ENCODE assay signal across 1 cellular context in the genomic region with DNA sequence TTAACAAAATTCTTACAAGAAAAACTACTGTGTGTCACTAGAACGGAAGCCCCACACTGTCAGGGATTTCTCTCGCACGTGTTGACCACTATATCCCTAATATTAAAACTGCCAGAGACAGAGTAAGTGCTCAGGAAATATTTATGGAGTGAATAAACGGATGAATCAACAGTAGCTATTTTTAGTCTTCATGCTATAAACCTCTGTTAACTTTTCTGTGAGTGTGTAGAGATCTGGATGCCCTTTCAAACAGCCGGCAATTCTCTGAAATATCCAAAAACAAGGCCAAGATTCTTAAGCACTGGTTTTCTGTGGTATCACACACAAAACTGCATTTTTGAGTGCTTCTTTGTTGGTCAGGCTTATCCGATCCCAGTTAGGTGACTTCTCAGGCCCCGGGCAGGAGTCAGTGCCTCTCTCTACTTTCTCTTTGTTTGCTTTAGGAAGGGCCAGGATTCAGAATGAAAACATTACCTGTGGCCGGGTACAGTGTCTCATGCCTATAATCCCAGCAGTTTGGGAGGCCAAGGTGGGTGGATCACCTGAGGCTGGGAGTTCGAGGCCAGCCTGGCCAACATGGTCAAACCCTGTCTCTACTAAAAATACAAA.
TF ChIP-seq lines count a peak whose summit lies in the region.

No MANE protein-coding gene starts in this region.

TF ChIP-seq in HepG2, 621 proteins besides CTCF, POLR2A, EP300 and RAD21 (continued from another document and continues in another):
- TF ChIP-seq ZFP36L2 (CRISPR knock-in tag; IDR thresholded peaks at IDR 0.05) (no peak), ISL2 (CRISPR knock-in tag; IDR thresholded peaks at IDR 0.05) (no peak), ZNF547 (CRISPR knock-in tag; IDR thresholded peaks at IDR 0.05) (no peak), HOXA9 (CRISPR knock-in tag; IDR thresholded peaks at IDR 0.05; ENCODE audit: borderline replicate concordance) (no peak), PRPF4 (IDR thresholded peaks at IDR 0.05; ENCODE audit: low read depth, low read length, poor library complexity, severe bottlenecking) (peak; percentile 43), ZNF552 (CRISPR knock-in tag; IDR thresholded peaks at IDR 0.05; ENCODE audit: borderline replicate concordance) (no peak), ZNF7 (CRISPR knock-in tag; IDR thresholded peaks at IDR 0.05) (no peak), TAF15 (IDR thresholded peaks at IDR 0.05; ENCODE audit: low read depth, low read length, poor library complexity, severe bottlenecking) (no peak), TCF7 (IDR thresholded peaks at IDR 0.05; ENCODE audit: low read depth) (no peak), ONECUT2 (CRISPR knock-in tag; IDR thresholded peaks at IDR 0.05) (no peak), ZBTB1 (CRISPR knock-in tag; IDR thresholded peaks at IDR 0.05; ENCODE audit: borderline replicate concordance) (no peak), SAFB2 (CRISPR knock-in tag; IDR thresholded peaks at IDR 0.05; ENCODE audit: borderline replicate concordance, low read depth) (no peak), ZNF331 (CRISPR knock-in tag; IDR thresholded peaks at IDR 0.05) (no peak), SP140L (CRISPR knock-in tag; IDR thresholded peaks at IDR 0.05; ENCODE audit: borderline replicate concordance) (no peak), POGZ (CRISPR knock-in tag; IDR thresholded peaks at IDR 0.05) (peak; percentile 75), ZNF570 (CRISPR knock-in tag; IDR thresholded peaks at IDR 0.05; ENCODE audit: borderline replicate concordance) (no peak), ZNF530 (CRISPR knock-in tag; IDR thresholded peaks at IDR 0.05; ENCODE audit: low read depth) (no peak), ZBTB7A (CRISPR knock-in tag; IDR thresholded peaks at IDR 0.05) (no peak), ZNF431 (CRISPR knock-in tag; IDR thresholded peaks at IDR 0.05; ENCODE audit: borderline replicate concordance, low read depth) (no peak), ZNF335 (CRISPR knock-in tag; IDR thresholded peaks at IDR 0.05) (no peak), KLF11 (CRISPR knock-in tag; IDR thresholded peaks at IDR 0.05) (no peak), ZMYM3 (CRISPR knock-in tag; IDR thresholded peaks at IDR 0.05) (peak; percentile 62), CBX1 (IDR thresholded peaks at IDR 0.05; ENCODE audit: low read depth) (peak; percentile 62), ZNF788 (CRISPR knock-in tag; IDR thresholded peaks at IDR 0.05; ENCODE audit: borderline replicate concordance) (no peak), HMG20A (CRISPR knock-in tag; IDR thresholded peaks at IDR 0.05; ENCODE audit: borderline replicate concordance) (no peak; the same call in 1 of the 2 replicates), ZNF629 (CRISPR knock-in tag; conservative IDR thresholded peaks at IDR 0.05) (no peak; the same call in 1 of the 2 replicates), MED8 (CRISPR knock-in tag; IDR thresholded peaks at IDR 0.05; ENCODE audit: insufficient replicate concordance) (no peak), PHF8 (CRISPR knock-in tag; IDR thresholded peaks at IDR 0.05) (no peak)
- TF ChIP-seq, protein P1, sequence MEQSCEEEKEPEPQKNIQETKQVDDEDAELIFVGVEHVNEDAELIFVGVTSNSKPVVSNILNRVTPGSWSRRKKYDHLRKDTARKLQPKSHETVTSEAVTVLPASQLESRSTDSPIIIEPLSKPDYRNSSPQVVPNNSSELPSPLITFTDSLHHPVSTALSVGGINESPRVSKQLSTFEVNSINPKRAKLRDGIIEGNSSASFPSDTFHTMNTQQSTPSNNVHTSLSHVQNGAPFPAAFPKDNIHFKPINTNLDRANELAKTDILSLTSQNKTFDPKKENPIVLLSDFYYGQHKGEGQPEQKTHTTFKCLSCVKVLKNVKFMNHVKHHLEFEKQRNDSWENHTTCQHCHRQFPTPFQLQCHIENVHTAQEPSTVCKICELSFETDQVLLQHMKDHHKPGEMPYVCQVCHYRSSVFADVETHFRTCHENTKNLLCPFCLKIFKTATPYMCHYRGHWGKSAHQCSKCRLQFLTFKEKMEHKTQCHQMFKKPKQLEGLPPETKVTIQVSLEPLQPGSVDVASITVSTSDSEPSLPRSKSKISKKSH (CRISPR knock-in tag; IDR thresholded peaks at IDR 0.05; ENCODE audit: borderline replicate concordance) = no peak
- TF ChIP-seq, protein P2, sequence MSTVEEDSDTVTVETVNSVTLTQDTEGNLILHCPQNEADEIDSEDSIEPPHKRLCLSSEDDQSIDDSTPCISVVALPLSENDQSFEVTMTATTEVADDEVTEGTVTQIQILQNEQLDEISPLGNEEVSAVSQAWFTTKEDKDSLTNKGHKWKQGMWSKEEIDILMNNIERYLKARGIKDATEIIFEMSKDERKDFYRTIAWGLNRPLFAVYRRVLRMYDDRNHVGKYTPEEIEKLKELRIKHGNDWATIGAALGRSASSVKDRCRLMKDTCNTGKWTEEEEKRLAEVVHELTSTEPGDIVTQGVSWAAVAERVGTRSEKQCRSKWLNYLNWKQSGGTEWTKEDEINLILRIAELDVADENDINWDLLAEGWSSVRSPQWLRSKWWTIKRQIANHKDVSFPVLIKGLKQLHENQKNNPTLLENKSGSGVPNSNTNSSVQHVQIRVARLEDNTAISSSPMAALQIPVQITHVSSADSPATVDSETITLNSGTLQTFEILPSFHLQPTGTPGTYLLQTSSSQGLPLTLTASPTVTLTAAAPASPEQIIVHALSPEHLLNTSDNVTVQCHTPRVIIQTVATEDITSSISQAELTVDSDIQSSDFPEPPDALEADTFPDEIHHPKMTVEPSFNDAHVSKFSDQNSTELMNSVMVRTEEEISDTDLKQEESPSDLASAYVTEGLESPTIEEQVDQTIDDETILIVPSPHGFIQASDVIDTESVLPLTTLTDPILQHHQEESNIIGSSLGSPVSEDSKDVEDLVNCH (CRISPR knock-in tag; IDR thresholded peaks at IDR 0.05) = 0 out of 2 replicates have a peak, but pooled peaks have one; percentile 31
- TF ChIP-seq, protein P3, sequence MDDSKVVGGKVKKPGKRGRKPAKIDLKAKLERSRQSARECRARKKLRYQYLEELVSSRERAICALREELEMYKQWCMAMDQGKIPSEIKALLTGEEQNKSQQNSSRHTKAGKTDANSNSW (CRISPR knock-in tag; IDR thresholded peaks at IDR 0.05; ENCODE audit: borderline replicate concordance) = no peak
- TF ChIP-seq, protein P4, sequence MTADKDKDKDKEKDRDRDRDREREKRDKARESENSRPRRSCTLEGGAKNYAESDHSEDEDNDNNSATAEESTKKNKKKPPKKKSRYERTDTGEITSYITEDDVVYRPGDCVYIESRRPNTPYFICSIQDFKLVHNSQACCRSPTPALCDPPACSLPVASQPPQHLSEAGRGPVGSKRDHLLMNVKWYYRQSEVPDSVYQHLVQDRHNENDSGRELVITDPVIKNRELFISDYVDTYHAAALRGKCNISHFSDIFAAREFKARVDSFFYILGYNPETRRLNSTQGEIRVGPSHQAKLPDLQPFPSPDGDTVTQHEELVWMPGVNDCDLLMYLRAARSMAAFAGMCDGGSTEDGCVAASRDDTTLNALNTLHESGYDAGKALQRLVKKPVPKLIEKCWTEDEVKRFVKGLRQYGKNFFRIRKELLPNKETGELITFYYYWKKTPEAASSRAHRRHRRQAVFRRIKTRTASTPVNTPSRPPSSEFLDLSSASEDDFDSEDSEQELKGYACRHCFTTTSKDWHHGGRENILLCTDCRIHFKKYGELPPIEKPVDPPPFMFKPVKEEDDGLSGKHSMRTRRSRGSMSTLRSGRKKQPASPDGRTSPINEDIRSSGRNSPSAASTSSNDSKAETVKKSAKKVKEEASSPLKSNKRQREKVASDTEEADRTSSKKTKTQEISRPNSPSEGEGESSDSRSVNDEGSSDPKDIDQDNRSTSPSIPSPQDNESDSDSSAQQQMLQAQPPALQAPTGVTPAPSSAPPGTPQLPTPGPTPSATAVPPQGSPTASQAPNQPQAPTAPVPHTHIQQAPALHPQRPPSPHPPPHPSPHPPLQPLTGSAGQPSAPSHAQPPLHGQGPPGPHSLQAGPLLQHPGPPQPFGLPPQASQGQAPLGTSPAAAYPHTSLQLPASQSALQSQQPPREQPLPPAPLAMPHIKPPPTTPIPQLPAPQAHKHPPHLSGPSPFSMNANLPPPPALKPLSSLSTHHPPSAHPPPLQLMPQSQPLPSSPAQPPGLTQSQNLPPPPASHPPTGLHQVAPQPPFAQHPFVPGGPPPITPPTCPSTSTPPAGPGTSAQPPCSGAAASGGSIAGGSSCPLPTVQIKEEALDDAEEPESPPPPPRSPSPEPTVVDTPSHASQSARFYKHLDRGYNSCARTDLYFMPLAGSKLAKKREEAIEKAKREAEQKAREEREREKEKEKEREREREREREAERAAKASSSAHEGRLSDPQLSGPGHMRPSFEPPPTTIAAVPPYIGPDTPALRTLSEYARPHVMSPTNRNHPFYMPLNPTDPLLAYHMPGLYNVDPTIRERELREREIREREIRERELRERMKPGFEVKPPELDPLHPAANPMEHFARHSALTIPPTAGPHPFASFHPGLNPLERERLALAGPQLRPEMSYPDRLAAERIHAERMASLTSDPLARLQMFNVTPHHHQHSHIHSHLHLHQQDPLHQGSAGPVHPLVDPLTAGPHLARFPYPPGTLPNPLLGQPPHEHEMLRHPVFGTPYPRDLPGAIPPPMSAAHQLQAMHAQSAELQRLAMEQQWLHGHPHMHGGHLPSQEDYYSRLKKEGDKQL (CRISPR knock-in tag; IDR thresholded peaks at IDR 0.05; ENCODE audit: low read depth) = no peak
- TF ChIP-seq, protein P5, sequence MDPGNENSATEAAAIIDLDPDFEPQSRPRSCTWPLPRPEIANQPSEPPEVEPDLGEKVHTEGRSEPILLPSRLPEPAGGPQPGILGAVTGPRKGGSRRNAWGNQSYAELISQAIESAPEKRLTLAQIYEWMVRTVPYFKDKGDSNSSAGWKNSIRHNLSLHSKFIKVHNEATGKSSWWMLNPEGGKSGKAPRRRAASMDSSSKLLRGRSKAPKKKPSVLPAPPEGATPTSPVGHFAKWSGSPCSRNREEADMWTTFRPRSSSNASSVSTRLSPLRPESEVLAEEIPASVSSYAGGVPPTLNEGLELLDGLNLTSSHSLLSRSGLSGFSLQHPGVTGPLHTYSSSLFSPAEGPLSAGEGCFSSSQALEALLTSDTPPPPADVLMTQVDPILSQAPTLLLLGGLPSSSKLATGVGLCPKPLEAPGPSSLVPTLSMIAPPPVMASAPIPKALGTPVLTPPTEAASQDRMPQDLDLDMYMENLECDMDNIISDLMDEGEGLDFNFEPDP (CRISPR knock-in tag; conservative IDR thresholded peaks at IDR 0.05) = no peak
- TF ChIP-seq, protein P6, sequence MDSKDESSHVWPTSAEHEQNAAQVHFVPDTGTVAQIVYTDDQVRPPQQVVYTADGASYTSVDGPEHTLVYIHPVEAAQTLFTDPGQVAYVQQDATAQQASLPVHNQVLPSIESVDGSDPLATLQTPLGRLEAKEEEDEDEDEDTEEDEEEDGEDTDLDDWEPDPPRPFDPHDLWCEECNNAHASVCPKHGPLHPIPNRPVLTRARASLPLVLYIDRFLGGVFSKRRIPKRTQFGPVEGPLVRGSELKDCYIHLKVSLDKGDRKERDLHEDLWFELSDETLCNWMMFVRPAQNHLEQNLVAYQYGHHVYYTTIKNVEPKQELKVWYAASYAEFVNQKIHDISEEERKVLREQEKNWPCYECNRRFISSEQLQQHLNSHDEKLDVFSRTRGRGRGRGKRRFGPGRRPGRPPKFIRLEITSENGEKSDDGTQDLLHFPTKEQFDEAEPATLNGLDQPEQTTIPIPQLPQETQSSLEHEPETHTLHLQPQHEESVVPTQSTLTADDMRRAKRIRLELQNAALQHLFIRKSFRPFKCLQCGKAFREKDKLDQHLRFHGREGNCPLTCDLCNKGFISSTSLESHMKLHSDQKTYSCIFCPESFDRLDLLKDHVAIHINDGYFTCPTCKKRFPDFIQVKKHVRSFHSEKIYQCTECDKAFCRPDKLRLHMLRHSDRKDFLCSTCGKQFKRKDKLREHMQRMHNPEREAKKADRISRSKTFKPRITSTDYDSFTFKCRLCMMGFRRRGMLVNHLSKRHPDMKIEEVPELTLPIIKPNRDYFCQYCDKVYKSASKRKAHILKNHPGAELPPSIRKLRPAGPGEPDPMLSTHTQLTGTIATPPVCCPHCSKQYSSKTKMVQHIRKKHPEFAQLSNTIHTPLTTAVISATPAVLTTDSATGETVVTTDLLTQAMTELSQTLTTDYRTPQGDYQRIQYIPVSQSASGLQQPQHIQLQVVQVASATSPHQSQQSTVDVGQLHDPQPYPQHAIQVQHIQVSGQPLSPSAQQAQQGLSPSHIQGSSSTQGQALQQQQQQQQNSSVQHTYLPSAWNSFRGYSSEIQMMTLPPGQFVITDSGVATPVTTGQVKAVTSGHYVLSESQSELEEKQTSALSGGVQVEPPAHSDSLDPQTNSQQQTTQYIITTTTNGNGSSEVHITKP (CRISPR knock-in tag; IDR thresholded peaks at IDR 0.05; ENCODE audit: low read depth) = 0 out of 2 replicates have a peak, but pooled peaks have one; percentile 25
- TF ChIP-seq, protein P7, sequence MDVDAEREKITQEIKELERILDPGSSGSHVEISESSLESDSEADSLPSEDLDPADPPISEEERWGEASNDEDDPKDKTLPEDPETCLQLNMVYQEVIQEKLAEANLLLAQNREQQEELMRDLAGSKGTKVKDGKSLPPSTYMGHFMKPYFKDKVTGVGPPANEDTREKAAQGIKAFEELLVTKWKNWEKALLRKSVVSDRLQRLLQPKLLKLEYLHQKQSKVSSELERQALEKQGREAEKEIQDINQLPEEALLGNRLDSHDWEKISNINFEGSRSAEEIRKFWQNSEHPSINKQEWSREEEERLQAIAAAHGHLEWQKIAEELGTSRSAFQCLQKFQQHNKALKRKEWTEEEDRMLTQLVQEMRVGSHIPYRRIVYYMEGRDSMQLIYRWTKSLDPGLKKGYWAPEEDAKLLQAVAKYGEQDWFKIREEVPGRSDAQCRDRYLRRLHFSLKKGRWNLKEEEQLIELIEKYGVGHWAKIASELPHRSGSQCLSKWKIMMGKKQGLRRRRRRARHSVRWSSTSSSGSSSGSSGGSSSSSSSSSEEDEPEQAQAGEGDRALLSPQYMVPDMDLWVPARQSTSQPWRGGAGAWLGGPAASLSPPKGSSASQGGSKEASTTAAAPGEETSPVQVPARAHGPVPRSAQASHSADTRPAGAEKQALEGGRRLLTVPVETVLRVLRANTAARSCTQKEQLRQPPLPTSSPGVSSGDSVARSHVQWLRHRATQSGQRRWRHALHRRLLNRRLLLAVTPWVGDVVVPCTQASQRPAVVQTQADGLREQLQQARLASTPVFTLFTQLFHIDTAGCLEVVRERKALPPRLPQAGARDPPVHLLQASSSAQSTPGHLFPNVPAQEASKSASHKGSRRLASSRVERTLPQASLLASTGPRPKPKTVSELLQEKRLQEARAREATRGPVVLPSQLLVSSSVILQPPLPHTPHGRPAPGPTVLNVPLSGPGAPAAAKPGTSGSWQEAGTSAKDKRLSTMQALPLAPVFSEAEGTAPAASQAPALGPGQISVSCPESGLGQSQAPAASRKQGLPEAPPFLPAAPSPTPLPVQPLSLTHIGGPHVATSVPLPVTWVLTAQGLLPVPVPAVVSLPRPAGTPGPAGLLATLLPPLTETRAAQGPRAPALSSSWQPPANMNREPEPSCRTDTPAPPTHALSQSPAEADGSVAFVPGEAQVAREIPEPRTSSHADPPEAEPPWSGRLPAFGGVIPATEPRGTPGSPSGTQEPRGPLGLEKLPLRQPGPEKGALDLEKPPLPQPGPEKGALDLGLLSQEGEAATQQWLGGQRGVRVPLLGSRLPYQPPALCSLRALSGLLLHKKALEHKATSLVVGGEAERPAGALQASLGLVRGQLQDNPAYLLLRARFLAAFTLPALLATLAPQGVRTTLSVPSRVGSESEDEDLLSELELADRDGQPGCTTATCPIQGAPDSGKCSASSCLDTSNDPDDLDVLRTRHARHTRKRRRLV (CRISPR knock-in tag; IDR thresholded peaks at IDR 0.05) = no peak
- TF ChIP-seq, protein P8, sequence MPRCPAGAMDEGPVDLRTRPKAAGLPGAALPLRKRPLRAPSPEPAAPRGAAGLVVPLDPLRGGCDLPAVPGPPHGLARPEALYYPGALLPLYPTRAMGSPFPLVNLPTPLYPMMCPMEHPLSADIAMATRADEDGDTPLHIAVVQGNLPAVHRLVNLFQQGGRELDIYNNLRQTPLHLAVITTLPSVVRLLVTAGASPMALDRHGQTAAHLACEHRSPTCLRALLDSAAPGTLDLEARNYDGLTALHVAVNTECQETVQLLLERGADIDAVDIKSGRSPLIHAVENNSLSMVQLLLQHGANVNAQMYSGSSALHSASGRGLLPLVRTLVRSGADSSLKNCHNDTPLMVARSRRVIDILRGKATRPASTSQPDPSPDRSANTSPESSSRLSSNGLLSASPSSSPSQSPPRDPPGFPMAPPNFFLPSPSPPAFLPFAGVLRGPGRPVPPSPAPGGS (CRISPR knock-in tag; IDR thresholded peaks at IDR 0.05) = no peak
